In genomic region chr17:76732734-76733617, GRCh38 we compare ENCODE assay signal across 9 cellular contexts. TPM values are rescaled to one million over a fixed set of nuclear protein-coding genes. Genes with fewer than 3 reads are reported as not detected.
DNase-seq lines count a peak whose midpoint lies in the region; ATAC-seq, FAIRE-seq and TF ChIP-seq lines count a peak whose summit lies in the region.
"Had no signal": no experiment of that assay in that cellular context is flagged by ENCODE, and none has a peak within 500 bp of the region (broad histone marks: within the 10 kb centered on the region; RNA-seq: fewer than 3 reads in every experiment).

No MANE protein-coding gene starts in this region.

- H3K36me3 ChIP-seq in Caco-2 (ENCODE audit: control insufficient read depth, insufficient read depth, low read length) (peaks cover 11% of the 10 kb centered on the region), pancreas (peaks cover 0 to 40% (median 10%) of the 10 kb centered on the region in 3 donors)

- H3K27ac ChIP-seq in HL-60 (replicated peaks) (peak overlapping the region; percentile 98), pancreas (no peak overlapping the region)

- H3K27me3 Mint-ChIP-seq in Caco-2 (ENCODE audit: insufficient read depth, unreplicated experiment): no peaks in the 10 kb centered on the region
- no peaks in the 10 kb centered on the region for H3K27me3 Mint-ChIP-seq in naive thymus-derived CD8-positive, alpha-beta T cell

- no peak for ATAC-seq in activated naive CD4-positive, alpha-beta T cell treated with anti-CD3 and anti-CD28 coated beads, Interleukin-2, amount 50 U/mL, for 72 hours
- ATAC-seq in naive thymus-derived CD8-positive, alpha-beta T cell: no peak
- no peak for ATAC-seq in pancreas
- no peak for ATAC-seq in HG02623 (IDR thresholded peaks at IDR 0.05; ENCODE audit: unreplicated experiment)
- ATAC-seq in HG03565 (IDR thresholded peaks at IDR 0.05; ENCODE audit: unreplicated experiment): no peak

- DNase-seq in Caco-2 (no peak), HL-60 (ENCODE audit: low read depth in 1 of 2, low spot score in 1 of 2) (no peak), NCI-H510A (lab: John Stamatoyannopoulos, UW) (no peak), pancreas (no peak)
- no peak for DNase-seq in activated naive CD4-positive, alpha-beta T cell treated with anti-CD3 and anti-CD28 coated beads, Interleukin-2, amount 50 U/mL, for 72 hours (ENCODE audit: low spot score in 2 of 2)
- DNase-seq in naive thymus-derived CD8-positive, alpha-beta T cell: no peak
- DNase-seq: kidney glomerular epithelial cell had no signal

- 70 to 73% methylated on average over 3 of the region's 3 CpGs for WGBS in pancreas, 2 donors

- BruUV-seq in Caco-2 (replicated peaks; lab: Mats Ljungman, UMichigan): no TSS peak

- H3K9me3 Mint-ChIP-seq in Caco-2 (ENCODE audit: unreplicated experiment): no peaks in the 10 kb centered on the region
- peaks cover 0 to 3% of the 10 kb centered on the region in 2 donors for H3K9me3 Mint-ChIP-seq in activated naive CD4-positive, alpha-beta T cell treated with anti-CD3 and anti-CD28 coated beads, Interleukin-2, amount 50 U/mL, for 72 hours
- H3K9me3 Mint-ChIP-seq in naive thymus-derived CD8-positive, alpha-beta T cell: no peaks in the 10 kb centered on the region

- TF ChIP-seq CTCF in Caco-2 (IDR thresholded peaks at IDR 0.05; ENCODE audit: insufficient read depth in 1 of 2, low read depth in 1 of 2, low read length in 1 of 2, severe bottlenecking in 1 of 2, unreplicated experiment in 1 of 2) (no peak), HL-60 (IDR thresholded peaks at IDR 0.05; ENCODE audit: insufficient read depth, low read length) (no peak), pancreas (IDR thresholded peaks at IDR 0.05) (no peak)

- peak overlapping the region; percentile 96 for H3K4me3 Mint-ChIP-seq in Caco-2 (ENCODE audit: unreplicated experiment)
- H3K4me3 Mint-ChIP-seq in naive thymus-derived CD8-positive, alpha-beta T cell: peak overlapping the region in 9 of 10 donors; percentile 20 to 98 (median 94)

- H3K4me3 ChIP-seq in Caco-2 (ENCODE audit: low read depth, low read length) (no peak overlapping the region), HL-60 (replicated peaks; ENCODE audit: insufficient read depth, low read length) (no peak overlapping the region), pancreas (peak overlapping the region in 1 of 4 donors; percentile 93)

- H3K4me1 ChIP-seq in Caco-2 (peaks cover 18% of the 10 kb centered on the region), pancreas (peaks cover 16 to 31% (median 30%) of the 10 kb centered on the region in 3 donors)

- H3K9me3 ChIP-seq in Caco-2 (no peaks in the 10 kb centered on the region), pancreas (no peaks in the 10 kb centered on the region)

- POLR2A ChIA-PET in Caco-2 (lab: Charles Lee): interaction anchor here (0.5 kb wide), 1 partner anchor 229 kb away, joined by 11 read pairs; no protein-coding TSS in a partner anchor
- POLR2A ChIA-PET in naive thymus-derived CD8-positive, alpha-beta T cell (lab: Charles Lee): interaction anchor here (0.6 to 7.2 kb wide), 8 partner anchors 10 to 375 kb away, joined by 3 to 93 read pairs (median 4); no protein-coding TSS in a partner anchor

- CTCF ChIA-PET in Caco-2 (lab: Charles Lee): no interaction called here

- peaks cover 93% of the 10 kb centered on the region for H3K36me3 Mint-ChIP-seq in Caco-2 (ENCODE audit: insufficient read depth, unreplicated experiment)
- peaks cover 37 to 53% of the 10 kb centered on the region in 2 donors for H3K36me3 Mint-ChIP-seq in activated naive CD4-positive, alpha-beta T cell treated with anti-CD3 and anti-CD28 coated beads, Interleukin-2, amount 50 U/mL, for 72 hours
- peaks cover 21 to 72% (median 34%) of the 10 kb centered on the region in 3 donors for H3K36me3 Mint-ChIP-seq in naive thymus-derived CD8-positive, alpha-beta T cell

- no peak for FAIRE-seq in pancreas (lab: Jason Lieb, UNC)

- intact Hi-C loops in Caco-2 (cut with micrococcal nuclease; ENCODE audit: unreplicated experiment) (no loop called here), pancreas (cut with DNase I) (no loop called here)

- H3K4me1 Mint-ChIP-seq in Caco-2 (ENCODE audit: low read depth, unreplicated experiment): peaks cover 21% of the 10 kb centered on the region
- peaks cover 24 to 72% (median 65%) of the 10 kb centered on the region in 4 donors for H3K4me1 Mint-ChIP-seq in naive thymus-derived CD8-positive, alpha-beta T cell

- H3K27ac Mint-ChIP-seq in Caco-2 (ENCODE audit: unreplicated experiment): peak overlapping the region; percentile 96
- peak overlapping the region; percentile 72 to 100 for H3K27ac Mint-ChIP-seq in activated naive CD4-positive, alpha-beta T cell treated with anti-CD3 and anti-CD28 coated beads, Interleukin-2, amount 50 U/mL, for 72 hours
- H3K27ac Mint-ChIP-seq in naive thymus-derived CD8-positive, alpha-beta T cell: peak overlapping the region; percentile 30 to 97 (median 82)

- H3K27me3 ChIP-seq in Caco-2 (replicated peaks; ENCODE audit: control insufficient read depth, insufficient read depth, low read length) (no peaks in the 10 kb centered on the region), HL-60 (ENCODE audit: insufficient read depth, poor library complexity, severe bottlenecking) (no peaks in the 10 kb centered on the region), pancreas (no peaks in the 10 kb centered on the region)

RNA-seq across cellular contexts. Expression of gene SRSF2, which starts 4.2 kb away (rescaled TPM):
- 349 and 356 TPM in 2 replicates for total RNA-seq in Caco-2 (2022)
- 100 to 1,000 TPM; 242 to 351 TPM for total RNA-seq in activated naive CD4-positive, alpha-beta T cell treated with anti-CD3 and anti-CD28 coated beads, Interleukin-2, amount 50 U/mL, for 72 hours
- total RNA-seq in naive thymus-derived CD8-positive, alpha-beta T cell: 100 to 1,000 TPM; 358 to 377 TPM
- 100 to 1,000 TPM; 101 to 106 (median 105) TPM for polyA plus RNA-seq in naive thymus-derived CD8-positive, alpha-beta T cell
- 10 to 100 TPM; 41.6 to 87.0 (median 62.1) TPM for total RNA-seq in pancreas
- 100 to 1,000 TPM in 1 of 2 donors, 10 to 100 TPM in 1; 74.5 to 144 TPM for polyA plus RNA-seq in pancreas

RNA-seq across cellular contexts. Expression of gene MFSD11, which starts 4.9 kb away (rescaled TPM):
- total RNA-seq in Caco-2 (2022) (40.4 and 47.5 TPM in 2 replicates), pancreas (10 to 100 TPM in 3 of 6 donors, 1 to 10 TPM in 3; 8.3 to 14.6 (median 10.1) TPM)
- total RNA-seq in activated naive CD4-positive, alpha-beta T cell treated with anti-CD3 and anti-CD28 coated beads, Interleukin-2, amount 50 U/mL, for 72 hours: 10 to 100 TPM; 23.2 to 24.1 TPM
- 10 to 100 TPM; 28.2 to 30.4 TPM for total RNA-seq in naive thymus-derived CD8-positive, alpha-beta T cell
- polyA plus RNA-seq in naive thymus-derived CD8-positive, alpha-beta T cell: 10 to 100 TPM; 18.1 to 23.6 (median 18.9) TPM
- polyA plus RNA-seq in pancreas: 10 to 100 TPM in 1 of 2 donors, 1 to 10 TPM in 1; 5.9 to 13.4 TPM

RNA-seq across cellular contexts. Expression of gene METTL23, which starts 6.3 kb away (rescaled TPM):
- total RNA-seq in Caco-2 (2022) (37.7 and 38.8 TPM in 2 replicates), pancreas (10 to 100 TPM; 14.4 to 23.4 (median 19.9) TPM)
- total RNA-seq in activated naive CD4-positive, alpha-beta T cell treated with anti-CD3 and anti-CD28 coated beads, Interleukin-2, amount 50 U/mL, for 72 hours: 10 to 100 TPM; 13.9 to 30.0 TPM
- 10 to 100 TPM; 86.2 to 86.9 TPM for total RNA-seq in naive thymus-derived CD8-positive, alpha-beta T cell
- polyA plus RNA-seq in naive thymus-derived CD8-positive, alpha-beta T cell: 100 to 1,000 TPM; 140 to 154 (median 146) TPM
- 10 to 100 TPM; 23.2 to 34.1 TPM for polyA plus RNA-seq in pancreas

RNA-seq across cellular contexts. Expression of gene JMJD6, which starts 6.6 kb away (rescaled TPM):
- total RNA-seq in Caco-2 (2022) (37.4 and 48.2 TPM in 2 replicates), pancreas (10 to 100 TPM; 12.4 to 18.2 (median 15.1) TPM)
- 10 to 100 TPM; 82.3 to 91.0 TPM for total RNA-seq in activated naive CD4-positive, alpha-beta T cell treated with anti-CD3 and anti-CD28 coated beads, Interleukin-2, amount 50 U/mL, for 72 hours
- total RNA-seq in naive thymus-derived CD8-positive, alpha-beta T cell: 10 to 100 TPM; 36.6 to 37.8 TPM
- polyA plus RNA-seq in naive thymus-derived CD8-positive, alpha-beta T cell: 10 to 100 TPM; 10.2 to 34.2 (median 14.4) TPM
- 10 to 100 TPM; 30.3 to 54.0 TPM for polyA plus RNA-seq in pancreas

RNA-seq across cellular contexts. Expression of gene MXRA7, which starts 22.2 kb away (rescaled TPM):
- total RNA-seq in Caco-2 (2022) (66.8 and 70.2 TPM in 2 replicates), pancreas (100 to 1,000 TPM in 1 of 6 donors, 10 to 100 TPM in 5; 32.0 to 102 (median 43.7) TPM)
- 1 to 10 TPM; 4.8 to 9.1 TPM for total RNA-seq in activated naive CD4-positive, alpha-beta T cell treated with anti-CD3 and anti-CD28 coated beads, Interleukin-2, amount 50 U/mL, for 72 hours
- total RNA-seq in naive thymus-derived CD8-positive, alpha-beta T cell: 10 to 100 TPM; 13.9 to 16.3 TPM
- 10 to 100 TPM in 1 of 3 donors, 1 to 10 TPM in 2; 2.2 to 25.3 (median 5.4) TPM for polyA plus RNA-seq in naive thymus-derived CD8-positive, alpha-beta T cell
- polyA plus RNA-seq in pancreas: 100 to 1,000 TPM in 1 of 2 donors, 10 to 100 TPM in 1; 38.9 to 137 TPM
